Comparison of ENCODE assay signal across 10 cellular contexts in the genomic region with DNA sequence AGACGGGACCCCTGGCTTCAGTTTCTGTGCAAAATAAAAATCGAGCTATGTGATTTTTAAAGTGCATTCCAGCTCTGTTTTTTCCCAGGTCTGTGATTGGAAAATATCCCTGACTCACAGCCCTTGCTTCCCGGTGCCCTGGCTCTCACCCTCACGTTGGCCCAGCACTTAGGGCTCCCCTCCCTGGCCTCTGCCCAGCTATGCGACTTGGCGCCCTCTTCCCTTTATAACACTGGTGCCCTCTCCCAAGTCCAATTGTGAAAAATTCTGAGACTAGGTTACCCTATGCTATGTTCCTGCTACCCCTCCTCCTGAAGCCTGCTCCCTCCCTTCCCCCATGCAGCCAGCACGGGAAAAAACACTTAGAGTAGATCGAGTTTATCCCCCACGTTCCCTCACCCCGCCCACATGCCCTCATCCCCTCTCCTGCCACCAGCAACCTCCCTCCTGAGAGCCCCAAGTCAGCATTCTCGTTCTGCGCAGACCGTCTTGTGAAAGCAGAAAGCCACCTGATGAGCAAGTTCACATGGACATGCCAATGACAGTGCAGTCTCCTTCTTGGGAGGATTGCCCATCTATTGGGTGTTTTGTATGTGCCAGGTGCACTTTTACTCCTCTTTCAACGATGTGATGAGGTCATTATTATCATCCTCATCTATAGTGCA.
DNase-seq lines count a peak whose midpoint lies in the region; ATAC-seq and TF ChIP-seq lines count a peak whose summit lies in the region.
"Had no signal": no experiment of that assay in that cellular context is flagged by ENCODE, and none has a peak within 500 bp of the region (broad histone marks: within the 10 kb centered on the region; RNA-seq: fewer than 3 reads in every experiment).

No MANE protein-coding gene starts in this region.

- peak overlapping the region; percentile 29 for H3K27ac ChIP-seq in parathyroid adenoma
- H3K27ac ChIP-seq: ovary had no signal

- H3K4me3 ChIP-seq in parathyroid adenoma (ENCODE audit: low read depth, low read length) = peak overlapping the region; percentile 15
- H3K4me3 ChIP-seq: ovary had no signal

- peak overlapping the region; percentile 39 for H3K4me2 ChIP-seq in parathyroid adenoma (ENCODE audit: low read length)

- H3K27ac Mint-ChIP-seq in activated T-helper 17 cell treated with anti-CD3 and anti-CD28 coated beads, Interleukin-2, amount 50 U/mL, for 72 hours = no peak overlapping the region

- no peak overlapping the region for H3K4me3 Mint-ChIP-seq in activated T-helper 17 cell treated with anti-CD3 and anti-CD28 coated beads, Interleukin-2, amount 50 U/mL, for 72 hours

- TF ChIP-seq CTCF in parathyroid adenoma (IDR thresholded peaks at IDR 0.05) = no peak

- H3K9me3 ChIP-seq in parathyroid adenoma (ENCODE audit: control insufficient read depth, low read length) = no peaks in the 10 kb centered on the region
- H3K9me3 ChIP-seq: ovary had no signal

- no peaks in the 10 kb centered on the region for H3K4me1 Mint-ChIP-seq in activated T-helper 17 cell treated with anti-CD3 and anti-CD28 coated beads, Interleukin-2, amount 50 U/mL, for 72 hours

- H3K79me2 ChIP-seq in parathyroid adenoma = no peaks in the 10 kb centered on the region

- H3K36me3 Mint-ChIP-seq in activated T-helper 17 cell treated with anti-CD3 and anti-CD28 coated beads, Interleukin-2, amount 50 U/mL, for 72 hours (ENCODE audit: low read depth) = no peaks in the 10 kb centered on the region

- H2AFZ ChIP-seq in parathyroid adenoma = peak overlapping the region; percentile 71

- H3K9me3 Mint-ChIP-seq in activated T-helper 17 cell treated with anti-CD3 and anti-CD28 coated beads, Interleukin-2, amount 50 U/mL, for 72 hours = no peaks in the 10 kb centered on the region

- H3K4me1 ChIP-seq in parathyroid adenoma = peaks cover 23% of the 10 kb centered on the region

- no peak overlapping the region for H3K9ac ChIP-seq in parathyroid adenoma

- no peaks in the 10 kb centered on the region for H3K36me3 ChIP-seq in parathyroid adenoma (ENCODE audit: control insufficient read depth, insufficient read depth, low read length)
- H3K36me3 ChIP-seq: ovary had no signal

- H3K27me3 ChIP-seq in parathyroid adenoma (ENCODE audit: control insufficient read depth, insufficient read depth, low read length) = no peaks in the 10 kb centered on the region
- H3K27me3 ChIP-seq: ovary had no signal

- ATAC-seq in HG02870 (IDR thresholded peaks at IDR 0.05; ENCODE audit: unreplicated experiment) = no peak
- no peak for ATAC-seq in GM19351 (IDR thresholded peaks at IDR 0.05; ENCODE audit: unreplicated experiment)
- ATAC-seq in activated T-helper 17 cell treated with anti-CD3 and anti-CD28 coated beads, Interleukin-2, amount 50 U/mL, for 72 hours (replicated peaks) = no peak

- DNase-seq in AG20443 (ENCODE audit: low spot score) (peak; percentile 85), NCI-H226 (peak; percentile 19), fibroblast of peridontal ligament (ENCODE audit: extremely low read depth) (peak; percentile 33), NCI-H2107 (lab: John Stamatoyannopoulos, UW) (no peak)
- DNase-seq: NCI-H2171 had no signal

- H3K27me3 Mint-ChIP-seq in activated T-helper 17 cell treated with anti-CD3 and anti-CD28 coated beads, Interleukin-2, amount 50 U/mL, for 72 hours = peaks cover 14% of the 10 kb centered on the region
